In the genomic region with DNA sequence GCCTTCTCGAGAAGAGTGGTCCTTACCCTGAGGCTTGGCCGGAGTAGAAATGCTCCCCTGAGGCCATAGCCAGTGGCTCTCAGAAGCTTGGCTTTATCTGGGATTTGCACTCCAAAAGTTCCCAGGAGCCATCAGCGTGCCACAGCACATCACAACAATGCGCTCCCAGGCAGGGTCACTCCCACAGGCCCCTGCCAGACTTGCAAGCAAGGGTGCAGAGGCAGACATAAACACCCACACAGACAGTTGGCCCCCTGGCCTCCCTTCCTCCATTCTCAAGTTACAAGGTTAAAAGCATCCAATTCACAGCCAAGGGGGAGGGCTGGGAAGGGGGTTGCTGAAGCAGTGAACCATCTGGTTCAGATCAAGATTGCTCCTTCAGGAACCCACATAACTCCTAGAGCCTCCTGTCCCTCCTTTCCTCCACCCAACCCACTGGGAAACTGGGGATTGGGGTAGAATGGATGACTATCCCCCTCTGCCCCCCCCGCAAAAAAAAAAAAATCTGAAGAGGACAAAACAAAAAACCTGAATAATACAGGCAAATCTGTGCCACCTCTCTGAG, we compare ENCODE assay signal across 1 cellular context.
TF ChIP-seq lines count a peak whose summit lies in the region.

No MANE protein-coding gene starts in this region.

TF ChIP-seq in HepG2, 621 proteins besides CTCF, POLR2A, EP300 and RAD21 (continued from another document and continues in another):
- TF ChIP-seq, protein P1, sequence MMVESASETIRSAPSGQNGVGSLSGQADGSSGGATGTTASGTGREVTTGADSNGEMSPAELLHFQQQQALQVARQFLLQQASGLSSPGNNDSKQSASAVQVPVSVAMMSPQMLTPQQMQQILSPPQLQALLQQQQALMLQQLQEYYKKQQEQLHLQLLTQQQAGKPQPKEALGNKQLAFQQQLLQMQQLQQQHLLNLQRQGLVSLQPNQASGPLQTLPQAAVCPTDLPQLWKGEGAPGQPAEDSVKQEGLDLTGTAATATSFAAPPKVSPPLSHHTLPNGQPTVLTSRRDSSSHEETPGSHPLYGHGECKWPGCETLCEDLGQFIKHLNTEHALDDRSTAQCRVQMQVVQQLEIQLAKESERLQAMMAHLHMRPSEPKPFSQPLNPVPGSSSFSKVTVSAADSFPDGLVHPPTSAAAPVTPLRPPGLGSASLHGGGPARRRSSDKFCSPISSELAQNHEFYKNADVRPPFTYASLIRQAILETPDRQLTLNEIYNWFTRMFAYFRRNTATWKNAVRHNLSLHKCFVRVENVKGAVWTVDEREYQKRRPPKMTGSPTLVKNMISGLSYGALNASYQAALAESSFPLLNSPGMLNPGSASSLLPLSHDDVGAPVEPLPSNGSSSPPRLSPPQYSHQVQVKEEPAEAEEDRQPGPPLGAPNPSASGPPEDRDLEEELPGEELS (CRISPR knock-in tag; IDR thresholded peaks at IDR 0.05): peak; percentile 39
- no peak for TF ChIP-seq ZNF615 (CRISPR knock-in tag; IDR thresholded peaks at IDR 0.05; ENCODE audit: borderline replicate concordance)
- TF ChIP-seq, protein P2, sequence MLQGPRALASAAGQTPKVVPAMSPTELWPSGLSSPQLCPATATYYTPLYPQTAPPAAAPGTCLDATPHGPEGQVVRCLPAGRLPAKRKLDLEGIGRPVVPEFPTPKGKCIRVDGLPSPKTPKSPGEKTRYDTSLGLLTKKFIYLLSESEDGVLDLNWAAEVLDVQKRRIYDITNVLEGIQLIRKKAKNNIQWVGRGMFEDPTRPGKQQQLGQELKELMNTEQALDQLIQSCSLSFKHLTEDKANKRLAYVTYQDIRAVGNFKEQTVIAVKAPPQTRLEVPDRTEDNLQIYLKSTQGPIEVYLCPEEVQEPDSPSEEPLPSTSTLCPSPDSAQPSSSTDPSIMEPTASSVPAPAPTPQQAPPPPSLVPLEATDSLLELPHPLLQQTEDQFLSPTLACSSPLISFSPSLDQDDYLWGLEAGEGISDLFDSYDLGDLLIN (CRISPR knock-in tag; IDR thresholded peaks at IDR 0.05; ENCODE audit: borderline replicate concordance): no peak
- TF ChIP-seq, protein P3, sequence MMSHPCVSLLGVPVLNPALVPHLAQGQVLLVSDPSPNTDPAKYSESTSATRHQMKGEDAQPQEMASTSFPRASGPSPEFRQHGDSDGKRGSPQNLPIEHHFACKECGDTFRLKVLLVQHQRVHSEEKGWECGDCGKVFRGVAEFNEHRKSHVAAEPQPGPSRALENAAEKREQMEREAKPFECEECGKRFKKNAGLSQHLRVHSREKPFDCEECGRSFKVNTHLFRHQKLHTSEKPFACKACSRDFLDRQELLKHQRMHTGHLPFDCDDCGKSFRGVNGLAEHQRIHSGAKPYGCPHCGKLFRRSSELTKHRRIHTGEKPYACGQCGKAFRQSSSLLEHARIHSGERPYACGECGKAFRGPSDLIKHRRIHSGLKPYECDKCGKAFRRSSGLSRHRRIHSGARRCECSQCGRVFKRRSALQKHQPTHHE (CRISPR knock-in tag; IDR thresholded peaks at IDR 0.05; ENCODE audit: borderline replicate concordance): peak; percentile 29; the same call in 1 of the 2 replicates
- TF ChIP-seq ZSCAN29 (CRISPR knock-in tag; conservative IDR thresholded peaks at IDR 0.05): no peak
- no peak for TF ChIP-seq SMYD3 (CRISPR knock-in tag; IDR thresholded peaks at IDR 0.05)
- TF ChIP-seq SAP130 (CRISPR knock-in tag; IDR thresholded peaks at IDR 0.05; ENCODE audit: low read depth): peak; percentile 71
- no peak for TF ChIP-seq ZFYVE20 (CRISPR knock-in tag; IDR thresholded peaks at IDR 0.05; ENCODE audit: borderline replicate concordance, low read depth)
- peak; percentile 53; the same call in 1 of the 2 replicates for TF ChIP-seq ZNF747 (CRISPR knock-in tag; IDR thresholded peaks at IDR 0.05; ENCODE audit: borderline replicate concordance)
- TF ChIP-seq TEAD3 (CRISPR knock-in tag; optimal IDR thresholded peaks at IDR 0.05; ENCODE audit: borderline replicate concordance): peak; percentile 44
- 0 out of 2 replicates have a peak, but pooled peaks have one; percentile 13 for TF ChIP-seq NR2F6 (IDR thresholded peaks at IDR 0.05)
- TF ChIP-seq NR2F6 (CRISPR knock-in tag; IDR thresholded peaks at IDR 0.05): peak; percentile 47; the same call in 1 of the 2 replicates
- TF ChIP-seq, protein P4, sequence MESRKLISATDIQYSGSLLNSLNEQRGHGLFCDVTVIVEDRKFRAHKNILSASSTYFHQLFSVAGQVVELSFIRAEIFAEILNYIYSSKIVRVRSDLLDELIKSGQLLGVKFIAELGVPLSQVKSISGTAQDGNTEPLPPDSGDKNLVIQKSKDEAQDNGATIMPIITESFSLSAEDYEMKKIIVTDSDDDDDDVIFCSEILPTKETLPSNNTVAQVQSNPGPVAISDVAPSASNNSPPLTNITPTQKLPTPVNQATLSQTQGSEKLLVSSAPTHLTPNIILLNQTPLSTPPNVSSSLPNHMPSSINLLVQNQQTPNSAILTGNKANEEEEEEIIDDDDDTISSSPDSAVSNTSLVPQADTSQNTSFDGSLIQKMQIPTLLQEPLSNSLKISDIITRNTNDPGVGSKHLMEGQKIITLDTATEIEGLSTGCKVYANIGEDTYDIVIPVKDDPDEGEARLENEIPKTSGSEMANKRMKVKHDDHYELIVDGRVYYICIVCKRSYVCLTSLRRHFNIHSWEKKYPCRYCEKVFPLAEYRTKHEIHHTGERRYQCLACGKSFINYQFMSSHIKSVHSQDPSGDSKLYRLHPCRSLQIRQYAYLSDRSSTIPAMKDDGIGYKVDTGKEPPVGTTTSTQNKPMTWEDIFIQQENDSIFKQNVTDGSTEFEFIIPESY (CRISPR knock-in tag; IDR thresholded peaks at IDR 0.05): peak; percentile 39; the same call in 1 of the 2 replicates
- TF ChIP-seq KDM1A (CRISPR knock-in tag; IDR thresholded peaks at IDR 0.05): no peak
- TF ChIP-seq, protein P5, sequence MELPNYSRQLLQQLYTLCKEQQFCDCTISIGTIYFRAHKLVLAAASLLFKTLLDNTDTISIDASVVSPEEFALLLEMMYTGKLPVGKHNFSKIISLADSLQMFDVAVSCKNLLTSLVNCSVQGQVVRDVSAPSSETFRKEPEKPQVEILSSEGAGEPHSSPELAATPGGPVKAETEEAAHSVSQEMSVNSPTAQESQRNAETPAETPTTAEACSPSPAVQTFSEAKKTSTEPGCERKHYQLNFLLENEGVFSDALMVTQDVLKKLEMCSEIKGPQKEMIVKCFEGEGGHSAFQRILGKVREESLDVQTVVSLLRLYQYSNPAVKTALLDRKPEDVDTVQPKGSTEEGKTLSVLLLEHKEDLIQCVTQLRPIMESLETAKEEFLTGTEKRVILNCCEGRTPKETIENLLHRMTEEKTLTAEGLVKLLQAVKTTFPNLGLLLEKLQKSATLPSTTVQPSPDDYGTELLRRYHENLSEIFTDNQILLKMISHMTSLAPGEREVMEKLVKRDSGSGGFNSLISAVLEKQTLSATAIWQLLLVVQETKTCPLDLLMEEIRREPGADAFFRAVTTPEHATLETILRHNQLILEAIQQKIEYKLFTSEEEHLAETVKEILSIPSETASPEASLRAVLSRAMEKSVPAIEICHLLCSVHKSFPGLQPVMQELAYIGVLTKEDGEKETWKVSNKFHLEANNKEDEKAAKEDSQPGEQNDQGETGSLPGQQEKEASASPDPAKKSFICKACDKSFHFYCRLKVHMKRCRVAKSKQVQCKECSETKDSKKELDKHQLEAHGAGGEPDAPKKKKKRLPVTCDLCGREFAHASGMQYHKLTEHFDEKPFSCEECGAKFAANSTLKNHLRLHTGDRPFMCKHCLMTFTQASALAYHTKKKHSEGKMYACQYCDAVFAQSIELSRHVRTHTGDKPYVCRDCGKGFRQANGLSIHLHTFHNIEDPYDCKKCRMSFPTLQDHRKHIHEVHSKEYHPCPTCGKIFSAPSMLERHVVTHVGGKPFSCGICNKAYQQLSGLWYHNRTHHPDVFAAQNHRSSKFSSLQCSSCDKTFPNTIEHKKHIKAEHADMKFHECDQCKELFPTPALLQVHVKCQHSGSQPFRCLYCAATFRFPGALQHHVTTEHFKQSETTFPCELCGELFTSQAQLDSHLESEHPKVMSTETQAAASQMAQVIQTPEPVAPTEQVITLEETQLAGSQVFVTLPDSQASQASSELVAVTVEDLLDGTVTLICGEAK (IDR thresholded peaks at IDR 0.05): no peak
- TF ChIP-seq, protein P5 (CRISPR knock-in tag; IDR thresholded peaks at IDR 0.05): no peak
- TF ChIP-seq, protein P6, sequence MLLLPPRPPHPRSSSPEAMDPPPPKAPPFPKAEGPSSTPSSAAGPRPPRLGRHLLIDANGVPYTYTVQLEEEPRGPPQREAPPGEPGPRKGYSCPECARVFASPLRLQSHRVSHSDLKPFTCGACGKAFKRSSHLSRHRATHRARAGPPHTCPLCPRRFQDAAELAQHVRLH (CRISPR knock-in tag; IDR thresholded peaks at IDR 0.05; ENCODE audit: borderline replicate concordance, low read depth): no peak
- TF ChIP-seq, protein P7, sequence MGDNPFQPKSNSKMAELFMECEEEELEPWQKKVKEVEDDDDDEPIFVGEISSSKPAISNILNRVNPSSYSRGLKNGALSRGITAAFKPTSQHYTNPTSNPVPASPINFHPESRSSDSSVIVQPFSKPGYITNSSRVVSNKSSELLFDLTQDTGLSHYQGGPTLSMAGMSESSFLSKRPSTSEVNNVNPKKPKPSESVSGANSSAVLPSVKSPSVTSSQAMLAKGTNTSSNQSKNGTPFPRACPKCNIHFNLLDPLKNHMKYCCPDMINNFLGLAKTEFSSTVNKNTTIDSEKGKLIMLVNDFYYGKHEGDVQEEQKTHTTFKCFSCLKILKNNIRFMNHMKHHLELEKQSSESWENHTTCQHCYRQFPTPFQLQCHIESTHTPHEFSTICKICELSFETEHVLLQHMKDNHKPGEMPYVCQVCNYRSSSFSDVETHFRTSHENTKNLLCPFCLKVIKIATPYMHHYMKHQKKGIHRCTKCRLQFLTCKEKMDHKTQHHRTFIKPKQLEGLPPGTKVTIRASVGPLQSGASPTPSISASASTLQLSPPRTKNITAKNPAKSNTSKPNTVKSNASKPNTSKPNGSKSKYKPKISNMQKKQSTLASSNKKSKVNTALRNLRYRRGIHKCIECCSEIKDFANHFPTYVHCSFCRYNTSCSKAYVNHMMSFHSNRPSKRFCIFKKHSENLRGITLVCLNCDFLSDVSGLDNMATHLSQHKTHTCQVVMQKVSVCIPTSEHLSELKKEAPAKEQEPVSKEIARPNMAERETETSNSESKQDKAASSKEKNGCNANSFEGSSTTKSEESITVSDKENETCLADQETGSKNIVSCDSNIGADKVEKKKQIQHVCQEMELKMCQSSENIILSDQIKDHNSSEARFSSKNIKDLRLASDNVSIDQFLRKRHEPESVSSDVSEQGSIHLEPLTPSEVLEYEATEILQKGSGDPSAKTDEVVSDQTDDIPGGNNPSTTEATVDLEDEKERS (CRISPR knock-in tag; IDR thresholded peaks at IDR 0.05): 0 out of 2 replicates have a peak, but pooled peaks have one; percentile 28
- 0 out of 2 replicates have a peak, but pooled peaks have one; percentile 37 for TF ChIP-seq ZFY (CRISPR knock-in tag; IDR thresholded peaks at IDR 0.05)
- TF ChIP-seq NPAS2 (CRISPR knock-in tag; IDR thresholded peaks at IDR 0.05; ENCODE audit: borderline replicate concordance): no peak
- peak; percentile 37; the same call in 1 of the 2 replicates for TF ChIP-seq BCL6 (CRISPR knock-in tag; IDR thresholded peaks at IDR 0.05)
- TF ChIP-seq KAT8 (CRISPR knock-in tag; IDR thresholded peaks at IDR 0.05): 0 out of 2 replicates have a peak, but pooled peaks have one; percentile 22
- TF ChIP-seq MED1 (CRISPR knock-in tag; IDR thresholded peaks at IDR 0.05): peak; percentile 9; the same call in 1 of the 2 replicates
- TF ChIP-seq SSRP1 (CRISPR knock-in tag; IDR thresholded peaks at IDR 0.05): 0 out of 2 replicates have a peak, but pooled peaks have one; percentile 82
- TF ChIP-seq, protein P8, sequence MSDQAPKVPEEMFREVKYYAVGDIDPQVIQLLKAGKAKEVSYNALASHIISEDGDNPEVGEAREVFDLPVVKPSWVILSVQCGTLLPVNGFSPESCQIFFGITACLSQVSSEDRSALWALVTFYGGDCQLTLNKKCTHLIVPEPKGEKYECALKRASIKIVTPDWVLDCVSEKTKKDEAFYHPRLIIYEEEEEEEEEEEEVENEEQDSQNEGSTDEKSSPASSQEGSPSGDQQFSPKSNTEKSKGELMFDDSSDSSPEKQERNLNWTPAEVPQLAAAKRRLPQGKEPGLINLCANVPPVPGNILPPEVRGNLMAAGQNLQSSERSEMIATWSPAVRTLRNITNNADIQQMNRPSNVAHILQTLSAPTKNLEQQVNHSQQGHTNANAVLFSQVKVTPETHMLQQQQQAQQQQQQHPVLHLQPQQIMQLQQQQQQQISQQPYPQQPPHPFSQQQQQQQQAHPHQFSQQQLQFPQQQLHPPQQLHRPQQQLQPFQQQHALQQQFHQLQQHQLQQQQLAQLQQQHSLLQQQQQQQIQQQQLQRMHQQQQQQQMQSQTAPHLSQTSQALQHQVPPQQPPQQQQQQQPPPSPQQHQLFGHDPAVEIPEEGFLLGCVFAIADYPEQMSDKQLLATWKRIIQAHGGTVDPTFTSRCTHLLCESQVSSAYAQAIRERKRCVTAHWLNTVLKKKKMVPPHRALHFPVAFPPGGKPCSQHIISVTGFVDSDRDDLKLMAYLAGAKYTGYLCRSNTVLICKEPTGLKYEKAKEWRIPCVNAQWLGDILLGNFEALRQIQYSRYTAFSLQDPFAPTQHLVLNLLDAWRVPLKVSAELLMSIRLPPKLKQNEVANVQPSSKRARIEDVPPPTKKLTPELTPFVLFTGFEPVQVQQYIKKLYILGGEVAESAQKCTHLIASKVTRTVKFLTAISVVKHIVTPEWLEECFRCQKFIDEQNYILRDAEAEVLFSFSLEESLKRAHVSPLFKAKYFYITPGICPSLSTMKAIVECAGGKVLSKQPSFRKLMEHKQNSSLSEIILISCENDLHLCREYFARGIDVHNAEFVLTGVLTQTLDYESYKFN (CRISPR knock-in tag; conservative IDR thresholded peaks at IDR 0.05): peak; percentile 27; the same call in 1 of the 2 replicates
